16 cellular contexts compared by ENCODE assay signal in the genomic region with DNA sequence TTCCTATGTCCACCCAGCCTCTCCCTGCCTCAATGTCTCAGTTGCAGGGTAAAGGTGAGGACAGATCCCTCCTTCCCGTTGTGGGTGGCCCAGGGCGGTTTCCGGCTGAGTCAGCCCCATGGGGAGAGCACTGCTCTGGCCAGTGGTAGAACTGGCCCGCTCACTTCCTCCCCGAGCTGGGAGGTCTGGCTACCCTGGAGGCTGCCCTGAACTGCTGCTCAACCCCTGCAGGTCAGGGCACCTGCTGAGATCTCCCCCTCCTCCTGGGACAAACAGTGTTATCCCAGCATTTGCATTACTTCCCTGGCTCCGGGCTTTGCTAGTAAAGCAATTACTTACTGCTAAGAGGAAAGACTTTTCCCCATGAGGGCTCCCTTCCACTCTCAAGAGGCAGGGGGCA. TPM values are rescaled to one million over a fixed set of nuclear protein-coding genes. Genes with fewer than 3 reads are reported as not detected.
DNase-seq lines count a peak whose midpoint lies in the region; ATAC-seq and TF ChIP-seq lines count a peak whose summit lies in the region.
"Had no signal": no experiment of that assay in that cellular context is flagged by ENCODE, and none has a peak within 500 bp of the region (broad histone marks: within the 10 kb centered on the region; RNA-seq: fewer than 3 reads in every experiment).

No MANE protein-coding gene starts in this region.

- no peak overlapping the region for H3K4me2 ChIP-seq in mesenchymal stem cell (ENCODE audit: low read length, poor library complexity, severe bottlenecking)

- H3K9me3 ChIP-seq in endodermal cell (ENCODE audit: control insufficient read depth, low read length) = no peaks in the 10 kb centered on the region
- no peaks in the 10 kb centered on the region for H3K9me3 ChIP-seq in mesenchymal stem cell (ENCODE audit: control insufficient read depth, low read length)

- peak overlapping the region; percentile 55 for H3K27ac Mint-ChIP-seq in endodermal cell
- H3K27ac Mint-ChIP-seq: activated CD4-positive, alpha-beta memory T cell treated with anti-CD3 and anti-CD28 coated beads for 36 hours; activated naive CD8-positive, alpha-beta T cell treated with anti-CD3 and anti-CD28 coated beads for 36 hours; nephron; stimulated activated naive CD8-positive, alpha-beta T cell treated with anti-CD3 and anti-CD28 coated beads, Interleukin-15, amount 100 ng/mL, for 72 hours had no signal

- no peaks in the 10 kb centered on the region for H3K36me3 Mint-ChIP-seq in endodermal cell (ENCODE audit: low read depth)
- H3K36me3 Mint-ChIP-seq: activated CD4-positive, alpha-beta memory T cell treated with anti-CD3 and anti-CD28 coated beads for 36 hours; activated naive CD8-positive, alpha-beta T cell treated with anti-CD3 and anti-CD28 coated beads for 36 hours had no signal

- H3K27ac ChIP-seq in endodermal cell (ENCODE audit: low read depth, low read length) = no peak overlapping the region
- H3K27ac ChIP-seq in mesenchymal stem cell (ENCODE audit: low read length, poor library complexity, severe bottlenecking) = no peak overlapping the region

- H2BK15ac ChIP-seq in mesenchymal stem cell (ENCODE audit: low read depth, poor library complexity, severe bottlenecking) = no peak overlapping the region

- H3K4me1 ChIP-seq in endodermal cell (ENCODE audit: control insufficient read depth, insufficient read depth, low read length) (peaks cover 9% of the 10 kb centered on the region), mesenchymal stem cell (ENCODE audit: control insufficient read depth, insufficient read depth, low read depth, low read length) (peaks cover 5% of the 10 kb centered on the region)

- peaks cover 31% of the 10 kb centered on the region for H3K4me1 Mint-ChIP-seq in endodermal cell
- H3K4me1 Mint-ChIP-seq: activated naive CD8-positive, alpha-beta T cell treated with anti-CD3 and anti-CD28 coated beads for 36 hours had no signal

- H4K91ac ChIP-seq in mesenchymal stem cell (ENCODE audit: low read length) = no peak overlapping the region

- no peaks in the 10 kb centered on the region for H3K9me3 Mint-ChIP-seq in endodermal cell
- H3K9me3 Mint-ChIP-seq: activated CD4-positive, alpha-beta memory T cell treated with anti-CD3 and anti-CD28 coated beads for 36 hours; activated naive CD8-positive, alpha-beta T cell treated with anti-CD3 and anti-CD28 coated beads for 36 hours; nephron; stimulated activated naive CD8-positive, alpha-beta T cell treated with anti-CD3 and anti-CD28 coated beads, Interleukin-15, amount 100 ng/mL, for 72 hours had no signal

- H3K9ac ChIP-seq in endodermal cell (ENCODE audit: extremely low read depth, low read length, poor library complexity, severe bottlenecking) (no peak overlapping the region), mesenchymal stem cell (ENCODE audit: low read length) (peak overlapping the region; percentile 32)

- H3K27me3 ChIP-seq in endodermal cell (ENCODE audit: control insufficient read depth, insufficient read depth, low read length, poor library complexity, severe bottlenecking) (no peaks in the 10 kb centered on the region), mesenchymal stem cell (ENCODE audit: control insufficient read depth in 1 of 2, insufficient read depth in 1 of 2, low read length in 2 of 2) (peaks cover 0 to 11% of the 10 kb centered on the region in 2 experiments)

- no peak overlapping the region for H2AFZ ChIP-seq in mesenchymal stem cell (ENCODE audit: low read depth, low read length)

- no peak overlapping the region for H3K14ac ChIP-seq in mesenchymal stem cell (ENCODE audit: low read length in 2 of 2)

- no peak for ATAC-seq in HG03469 (IDR thresholded peaks at IDR 0.05; ENCODE audit: unreplicated experiment)
- ATAC-seq: stimulated activated naive CD8-positive, alpha-beta T cell treated with anti-CD3 and anti-CD28 coated beads, Interleukin-15, amount 100 ng/mL, for 72 hours had no signal

- H2BK12ac ChIP-seq in mesenchymal stem cell (ENCODE audit: low read length in 2 of 2) = no peak overlapping the region

- H3K23ac ChIP-seq in mesenchymal stem cell (ENCODE audit: low read length in 2 of 2) = peak overlapping the region in 1 of 2 experiments; percentile 76

- H4K8ac ChIP-seq in mesenchymal stem cell (ENCODE audit: low read length) = no peak overlapping the region

- no peak overlapping the region for H2BK120ac ChIP-seq in mesenchymal stem cell (ENCODE audit: low read depth, low read length)

- H3K4me3 Mint-ChIP-seq in endodermal cell = no peak overlapping the region
- H3K4me3 Mint-ChIP-seq: activated CD4-positive, alpha-beta memory T cell treated with anti-CD3 and anti-CD28 coated beads for 36 hours; activated naive CD8-positive, alpha-beta T cell treated with anti-CD3 and anti-CD28 coated beads for 36 hours; nephron; stimulated activated naive CD8-positive, alpha-beta T cell treated with anti-CD3 and anti-CD28 coated beads, Interleukin-15, amount 100 ng/mL, for 72 hours had no signal

- H3K27me3 Mint-ChIP-seq in endodermal cell (ENCODE audit: insufficient read depth) = peaks cover 2% of the 10 kb centered on the region

- H3K18ac ChIP-seq in mesenchymal stem cell (ENCODE audit: low read depth in 1 of 2, low read length in 2 of 2) = no peak overlapping the region

- H3K79me1 ChIP-seq in mesenchymal stem cell (replicated peaks; ENCODE audit: low read length, poor library complexity, severe bottlenecking) = no peaks in the 10 kb centered on the region

- 62 to 66% methylated on average over 4 to 6 of the region's 6 CpGs for WGBS in endodermal cell (ENCODE audit: insufficient coverage in 1 of 2, insufficient read length in 1 of 2), 2 experiments
- WGBS in mesenchymal stem cell = 61% methylated on average over 5 of the region's 6 CpGs

- H3K4ac ChIP-seq in mesenchymal stem cell (ENCODE audit: low read depth in 1 of 2, low read length in 2 of 2) = no peak overlapping the region

- no peak for TF ChIP-seq CTCF in endodermal cell (conservative IDR thresholded peaks at IDR 0.05)

- H3K36me3 ChIP-seq in endodermal cell (ENCODE audit: control insufficient read depth, insufficient read depth, low read length) (no peaks in the 10 kb centered on the region), mesenchymal stem cell (ENCODE audit: control insufficient read depth in 1 of 2, insufficient read depth in 2 of 2, low read depth in 1 of 2, low read length in 2 of 2) (peaks cover 0 to 4% of the 10 kb centered on the region in 2 experiments)

- H3K4me3 ChIP-seq in endodermal cell (ENCODE audit: low read length) (no peak overlapping the region), mesenchymal stem cell (ENCODE audit: insufficient read depth in 1 of 2, low read depth in 1 of 2, low read length in 2 of 2) (no peak overlapping the region)

- no peak overlapping the region for H2BK5ac ChIP-seq in mesenchymal stem cell (ENCODE audit: low read depth, low read length, poor library complexity, severe bottlenecking)

- no peak overlapping the region for H2AK5ac ChIP-seq in mesenchymal stem cell (ENCODE audit: low read length, severe bottlenecking)

- peak; percentile 89 for DNase-seq in Daoy (ENCODE audit: low read depth)
- peak; percentile 28 for DNase-seq in M059J (ENCODE audit: low read depth)
- peak; percentile 80 for DNase-seq in endodermal cell
- no peak for DNase-seq in mesenchymal stem cell
- no peak for DNase-seq in kidney glomerular epithelial cell (lab: John Stamatoyannopoulos, UW)
- no peak for DNase-seq in DMS53 treated with DMSO at 0.1 percent for 48 hours (lab: John Stamatoyannopoulos, UW; ENCODE audit: unreplicated experiment)
- no peak for DNase-seq in activated CD8-positive, alpha-beta memory T cell treated with anti-CD3 and anti-CD28 coated beads, Interleukin-2, amount 50 U/mL, for 4 hours
- DNase-seq: activated CD4-positive, alpha-beta memory T cell treated with anti-CD3 and anti-CD28 coated beads for 36 hours; activated naive CD8-positive, alpha-beta T cell treated with anti-CD3 and anti-CD28 coated beads for 36 hours; activated T-cell treated with anti-CD3 and anti-CD28 coated beads, Interleukin-2, amount 50 U/mL, for 48 hours; GOT3; stimulated activated CD4-positive, alpha-beta T cell treated with anti-CD3 and anti-CD28 coated beads, Interleukin-12 subunit alpha, Interleukin-12 subunit beta, amount 100 ng/mL, for 4 hours; stimulated activated naive CD8-positive, alpha-beta T cell treated with anti-CD3 and anti-CD28 coated beads, Interleukin-15, amount 100 ng/mL, for 72 hours; SW 1271 had no signal

RNA-seq across cellular contexts. Expression of a gene that starts 21.4 kb away (rescaled TPM):
- total RNA-seq in Daoy (2014; rRNA removed; shearing (Covaris generic)) = 76.1 and 81.1 TPM in 2 replicates
- 40.0 and 59.1 TPM in 2 replicates for total RNA-seq in M059J (2014; rRNA removed; shearing (Covaris generic))
- 10 to 100 TPM; 13.4 to 16.5 TPM for total RNA-seq in endodermal cell
- 29.3 TPM for polyA plus RNA-seq in endodermal cell (2013, experiment 1 of 2)
- polyA plus RNA-seq in endodermal cell (2013, experiment 2 of 2) = 25.0 TPM
- 51.2 TPM for polyA plus RNA-seq in mesenchymal stem cell (2013, experiment 1 of 2)
- 51.6 TPM for polyA plus RNA-seq in mesenchymal stem cell (2013, experiment 2 of 2)

RNA-seq across cellular contexts. Expression of a gene that starts 24.5 kb away (rescaled TPM):
- 37.4 and 39.8 TPM in 2 replicates for total RNA-seq in Daoy (2014; rRNA removed; shearing (Covaris generic))
- total RNA-seq in M059J (2014; rRNA removed; shearing (Covaris generic)) = 14.5 and 17.0 TPM in 2 replicates
- 10 to 100 TPM; 26.5 to 37.9 TPM for total RNA-seq in endodermal cell
- 46.2 TPM for polyA plus RNA-seq in endodermal cell (2013, experiment 1 of 2)
- 41.3 TPM for polyA plus RNA-seq in endodermal cell (2013, experiment 2 of 2)
- 10.7 TPM for polyA plus RNA-seq in mesenchymal stem cell (2013, experiment 1 of 2)
- 10.2 TPM for polyA plus RNA-seq in mesenchymal stem cell (2013, experiment 2 of 2)

RNA-seq across cellular contexts. Expression of a gene that starts 45.3 kb away (rescaled TPM):
- total RNA-seq in Daoy (2014; rRNA removed; shearing (Covaris generic)) = 78.2 and 87.8 TPM in 2 replicates
- 31.3 and 36.0 TPM in 2 replicates for total RNA-seq in M059J (2014; rRNA removed; shearing (Covaris generic))
- 10 to 100 TPM; 39.8 to 50.5 TPM for total RNA-seq in endodermal cell
- 26.7 TPM for polyA plus RNA-seq in endodermal cell (2013, experiment 1 of 2)
- polyA plus RNA-seq in endodermal cell (2013, experiment 2 of 2) = 25.5 TPM
- 19.1 TPM for polyA plus RNA-seq in mesenchymal stem cell (2013, experiment 1 of 2)
- 19.3 TPM for polyA plus RNA-seq in mesenchymal stem cell (2013, experiment 2 of 2)

Comparison
In these comparisons a context has a peak if more than half of its experiments do, and no peak if none do; other contexts are left out.
1. DNase-seq: peak in Daoy (single experiment), M059J (single experiment) and endodermal cell (single experiment); none in mesenchymal stem cell (single experiment), kidney glomerular epithelial cell (single experiment), DMS53 treated with DMSO at 0.1 percent for 48 hours (single experiment) and activated CD8-positive, alpha-beta memory T cell treated with anti-CD3 and anti-CD28 coated beads, Interleukin-2, amount 50 U/mL, for 4 hours (single experiment).